In the genomic region with DNA sequence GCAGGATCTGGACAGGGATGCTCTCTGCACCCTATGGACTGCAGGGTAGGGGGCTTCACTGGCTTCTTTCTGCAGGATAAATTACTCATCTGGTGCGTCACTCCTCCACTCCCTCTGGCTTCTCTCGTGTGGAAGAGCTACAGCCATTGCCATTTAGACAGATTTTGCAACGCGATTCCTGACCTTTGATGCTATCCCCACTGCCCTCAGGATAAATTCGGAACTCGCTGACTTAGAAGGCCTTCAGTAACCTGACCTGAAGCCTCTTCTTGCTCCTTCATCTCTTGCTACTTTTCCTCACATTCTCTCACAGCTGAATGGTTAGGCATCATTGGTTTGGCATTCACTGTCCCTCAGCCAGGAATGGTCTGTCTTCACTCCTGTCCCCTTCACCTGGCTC, we compare ENCODE assay signal across 20 cellular contexts. TPM values are rescaled to one million over a fixed set of nuclear protein-coding genes. Genes with fewer than 3 reads are reported as not detected.
DNase-seq lines count a peak whose midpoint lies in the region; ATAC-seq and TF ChIP-seq lines count a peak whose summit lies in the region.
"Had no signal": no experiment of that assay in that cellular context is flagged by ENCODE, and none has a peak within 500 bp of the region (broad histone marks: within the 10 kb centered on the region; RNA-seq: fewer than 3 reads in every experiment).

No MANE protein-coding gene starts in this region.

- intact Hi-C loops in activated CD8-positive, alpha-beta T cell treated with anti-CD3 and anti-CD28 coated beads for 36 hours (cut with micrococcal nuclease), result no loop called here
- intact Hi-C loops in CD4-positive, alpha-beta T cell (cut with DNase I, micrococcal nuclease), result no loop called here

- peaks cover 69% of the 10 kb centered on the region for H3K36me3 Mint-ChIP-seq in activated CD8-positive, alpha-beta T cell treated with anti-CD3 and anti-CD28 coated beads for 36 hours (ENCODE audit: low read depth)
- peaks cover 70% of the 10 kb centered on the region for H3K36me3 Mint-ChIP-seq in activated CD8-positive, alpha-beta T cell treated with anti-CD3 and anti-CD28 coated beads, Interleukin-2, amount 10 ng/mL, durations not matched to agents 7 days and 5 days (ENCODE audit: low read depth)
- peaks cover 92% of the 10 kb centered on the region for H3K36me3 Mint-ChIP-seq in CD4-positive, alpha-beta T cell (ENCODE audit: low read depth)
- H3K36me3 Mint-ChIP-seq in activated T-helper 17 cell treated with anti-CD3 and anti-CD28 coated beads, Interleukin-2, amount 50 U/mL, for 72 hours (ENCODE audit: low read depth), result peaks cover 100% of the 10 kb centered on the region
- no peaks in the 10 kb centered on the region for H3K36me3 Mint-ChIP-seq in glutamatergic neuron (ENCODE audit: unreplicated experiment)
- H3K36me3 Mint-ChIP-seq in effector memory CD8-positive, alpha-beta T cell (ENCODE audit: insufficient read depth), result peaks cover 89% of the 10 kb centered on the region

- no peaks in the 10 kb centered on the region for H3K27me3 ChIP-seq in CD4-positive, alpha-beta T cell (ENCODE audit: control insufficient read depth, insufficient read depth, low read length)
- H3K27me3 ChIP-seq in H7 (ENCODE audit: control insufficient read depth, insufficient read depth, low read length), result no peaks in the 10 kb centered on the region
- H3K27me3 ChIP-seq: BE2C had no signal

- POLR2A ChIA-PET in activated CD8-positive, alpha-beta T cell treated with anti-CD3 and anti-CD28 coated beads for 36 hours (lab: Charles Lee), result interaction anchor here (0.7 to 1.3 kb wide), 2 partner anchors 19 to 201 kb away, joined by 3 read pairs; partner anchors contain the start of gene RNU4ATAC
- POLR2A ChIA-PET in activated CD8-positive, alpha-beta T cell treated with anti-CD3 and anti-CD28 coated beads, Interleukin-2, amount 10 ng/mL, durations not matched to agents 7 days and 5 days (lab: Charles Lee), result no interaction called here
- POLR2A ChIA-PET in CD4-positive, alpha-beta T cell (lab: Charles Lee), result interaction anchor here (1.2 to 1.3 kb wide), 2 partner anchors 9 to 201 kb away, joined by 4 to 5 read pairs; partner anchors contain the start of gene RNU4ATAC

- no peak for DNase-seq in activated CD8-positive, alpha-beta T cell treated with anti-CD3 and anti-CD28 coated beads for 36 hours
- no peak for DNase-seq in activated CD8-positive, alpha-beta T cell treated with anti-CD3 and anti-CD28 coated beads, Interleukin-2, amount 10 ng/mL, durations not matched to agents 7 days and 5 days
- DNase-seq in CD4-positive, alpha-beta T cell, result no peak
- DNase-seq in glutamatergic neuron, result no peak
- DNase-seq in effector memory CD8-positive, alpha-beta T cell, result no peak
- DNase-seq in H7, result no peak
- DNase-seq in GM13977 (ENCODE audit: low spot score), result no peak
- DNase-seq: 8988T; BE2C; DMS79; GM23248; KBM-7; NCI-H1417 treated with DMSO at 0.1 percent for 48 hours; NCI-H1930; NCI-H2171; NCI-H446; NK-92 treated with Interleukin-12 subunit alpha and Interleukin-12 subunit beta, amount 100 ng/mL, for 24 hours had no signal

- ATAC-seq in activated CD8-positive, alpha-beta T cell treated with anti-CD3 and anti-CD28 coated beads for 36 hours, result no peak
- no peak for ATAC-seq in activated CD8-positive, alpha-beta T cell treated with anti-CD3 and anti-CD28 coated beads, Interleukin-2, amount 10 ng/mL, durations not matched to agents 7 days and 5 days
- ATAC-seq in CD4-positive, alpha-beta T cell (ENCODE audit: poor library complexity), result no peak
- ATAC-seq in activated T-helper 17 cell treated with anti-CD3 and anti-CD28 coated beads, Interleukin-2, amount 50 U/mL, for 72 hours (replicated peaks), result no peak
- no peak for ATAC-seq in effector memory CD8-positive, alpha-beta T cell (replicated peaks)
- ATAC-seq: HCT116 had no signal

- CTCF ChIA-PET in activated CD8-positive, alpha-beta T cell treated with anti-CD3 and anti-CD28 coated beads for 36 hours (lab: Charles Lee), result interaction anchor here (1.5 kb wide), 1 partner anchor 155 kb away, joined by 3 read pairs; no protein-coding TSS in a partner anchor
- CTCF ChIA-PET in activated CD8-positive, alpha-beta T cell treated with anti-CD3 and anti-CD28 coated beads, Interleukin-2, amount 10 ng/mL, durations not matched to agents 7 days and 5 days (lab: Charles Lee), result interaction anchor here (1.1 kb wide), 1 partner anchor 134 kb away, joined by 3 read pairs; no protein-coding TSS in a partner anchor
- CTCF ChIA-PET in CD4-positive, alpha-beta T cell (lab: Charles Lee), result interaction anchor here (0.8 kb wide), 1 partner anchor 201 kb away, joined by 3 read pairs; the partner anchor contains the start of gene RNU4ATAC

- in situ Hi-C loops in GM13977 (cut with MboI; ENCODE audit: low pct_unique_long_range_greater_than_20kb, low sequenced_read_pairs, unreplicated experiment), result no loop called here

- H3K4me1 Mint-ChIP-seq in activated CD8-positive, alpha-beta T cell treated with anti-CD3 and anti-CD28 coated beads for 36 hours (ENCODE audit: low read depth), result peaks cover 44% of the 10 kb centered on the region
- peaks cover 29% of the 10 kb centered on the region for H3K4me1 Mint-ChIP-seq in activated CD8-positive, alpha-beta T cell treated with anti-CD3 and anti-CD28 coated beads, Interleukin-2, amount 10 ng/mL, durations not matched to agents 7 days and 5 days (ENCODE audit: low read depth)
- H3K4me1 Mint-ChIP-seq in CD4-positive, alpha-beta T cell (ENCODE audit: low read depth), result peaks cover 35% of the 10 kb centered on the region
- peaks cover 30% of the 10 kb centered on the region for H3K4me1 Mint-ChIP-seq in activated T-helper 17 cell treated with anti-CD3 and anti-CD28 coated beads, Interleukin-2, amount 50 U/mL, for 72 hours
- peaks cover 3% of the 10 kb centered on the region for H3K4me1 Mint-ChIP-seq in glutamatergic neuron (ENCODE audit: low read depth, unreplicated experiment)
- H3K4me1 Mint-ChIP-seq in effector memory CD8-positive, alpha-beta T cell (ENCODE audit: low read depth in 2 of 2), result peaks cover 20 to 22% of the 10 kb centered on the region in 2 donors

- peak overlapping the region; percentile 1 for H3K27ac Mint-ChIP-seq in activated CD8-positive, alpha-beta T cell treated with anti-CD3 and anti-CD28 coated beads for 36 hours
- H3K27ac Mint-ChIP-seq in activated CD8-positive, alpha-beta T cell treated with anti-CD3 and anti-CD28 coated beads, Interleukin-2, amount 10 ng/mL, durations not matched to agents 7 days and 5 days, result no peak overlapping the region
- H3K27ac Mint-ChIP-seq in CD4-positive, alpha-beta T cell, result peak overlapping the region; percentile 24
- peak overlapping the region; percentile 69 for H3K27ac Mint-ChIP-seq in activated T-helper 17 cell treated with anti-CD3 and anti-CD28 coated beads, Interleukin-2, amount 50 U/mL, for 72 hours
- H3K27ac Mint-ChIP-seq in glutamatergic neuron (ENCODE audit: unreplicated experiment), result no peak overlapping the region
- H3K27ac Mint-ChIP-seq in effector memory CD8-positive, alpha-beta T cell, result no peak overlapping the region

- H3K27me3 Mint-ChIP-seq in activated CD8-positive, alpha-beta T cell treated with anti-CD3 and anti-CD28 coated beads for 36 hours, result no peaks in the 10 kb centered on the region
- no peaks in the 10 kb centered on the region for H3K27me3 Mint-ChIP-seq in activated CD8-positive, alpha-beta T cell treated with anti-CD3 and anti-CD28 coated beads, Interleukin-2, amount 10 ng/mL, durations not matched to agents 7 days and 5 days (ENCODE audit: low read depth)
- no peaks in the 10 kb centered on the region for H3K27me3 Mint-ChIP-seq in CD4-positive, alpha-beta T cell
- no peaks in the 10 kb centered on the region for H3K27me3 Mint-ChIP-seq in activated T-helper 17 cell treated with anti-CD3 and anti-CD28 coated beads, Interleukin-2, amount 50 U/mL, for 72 hours
- peaks cover 2% of the 10 kb centered on the region for H3K27me3 Mint-ChIP-seq in glutamatergic neuron (ENCODE audit: unreplicated experiment)
- no peaks in the 10 kb centered on the region for H3K27me3 Mint-ChIP-seq in effector memory CD8-positive, alpha-beta T cell
- H3K27me3 Mint-ChIP-seq: CD4-positive, alpha-beta memory T cell had no signal

- no peak for TF ChIP-seq CTCF in activated CD8-positive, alpha-beta T cell treated with anti-CD3 and anti-CD28 coated beads for 36 hours (IDR thresholded peaks at IDR 0.05)
- no peak for TF ChIP-seq CTCF in CD4-positive, alpha-beta T cell (IDR thresholded peaks at IDR 0.05)
- no peak for TF ChIP-seq CTCF in glutamatergic neuron (IDR thresholded peaks at IDR 0.05; ENCODE audit: partially characterized antibody, unreplicated experiment)
- no peak for TF ChIP-seq CTCF in GM13977 (IDR thresholded peaks at IDR 0.05; ENCODE audit: extremely low read depth, insufficient read depth, missing control alignments)

- no peak overlapping the region for H3K27ac ChIP-seq in CD4-positive, alpha-beta T cell (ENCODE audit: low read depth, low read length)
- H3K27ac ChIP-seq: GM23248 had no signal

- no peaks in the 10 kb centered on the region for H3K9me3 Mint-ChIP-seq in activated CD8-positive, alpha-beta T cell treated with anti-CD3 and anti-CD28 coated beads for 36 hours
- H3K9me3 Mint-ChIP-seq in activated CD8-positive, alpha-beta T cell treated with anti-CD3 and anti-CD28 coated beads, Interleukin-2, amount 10 ng/mL, durations not matched to agents 7 days and 5 days (ENCODE audit: insufficient read depth), result no peaks in the 10 kb centered on the region
- H3K9me3 Mint-ChIP-seq in CD4-positive, alpha-beta T cell, result no peaks in the 10 kb centered on the region
- no peaks in the 10 kb centered on the region for H3K9me3 Mint-ChIP-seq in activated T-helper 17 cell treated with anti-CD3 and anti-CD28 coated beads, Interleukin-2, amount 50 U/mL, for 72 hours
- peaks cover 6% of the 10 kb centered on the region for H3K9me3 Mint-ChIP-seq in glutamatergic neuron (ENCODE audit: unreplicated experiment)
- no peaks in the 10 kb centered on the region for H3K9me3 Mint-ChIP-seq in effector memory CD8-positive, alpha-beta T cell

- H3K9me3 ChIP-seq in CD4-positive, alpha-beta T cell (ENCODE audit: control insufficient read depth, low read length), result no peaks in the 10 kb centered on the region
- H3K9me3 ChIP-seq: BE2C had no signal

- no peak overlapping the region for H3K4me3 Mint-ChIP-seq in activated CD8-positive, alpha-beta T cell treated with anti-CD3 and anti-CD28 coated beads for 36 hours
- H3K4me3 Mint-ChIP-seq in activated CD8-positive, alpha-beta T cell treated with anti-CD3 and anti-CD28 coated beads, Interleukin-2, amount 10 ng/mL, durations not matched to agents 7 days and 5 days, result no peak overlapping the region
- H3K4me3 Mint-ChIP-seq in CD4-positive, alpha-beta T cell, result no peak overlapping the region
- H3K4me3 Mint-ChIP-seq in activated T-helper 17 cell treated with anti-CD3 and anti-CD28 coated beads, Interleukin-2, amount 50 U/mL, for 72 hours, result peak overlapping the region; percentile 15
- peak overlapping the region; percentile 20 for H3K4me3 Mint-ChIP-seq in glutamatergic neuron (ENCODE audit: unreplicated experiment)
- H3K4me3 Mint-ChIP-seq in effector memory CD8-positive, alpha-beta T cell, result no peak overlapping the region
- H3K4me3 Mint-ChIP-seq: CD4-positive, alpha-beta memory T cell had no signal

- peaks cover 32% of the 10 kb centered on the region for H3K36me3 ChIP-seq in H7 (replicated peaks; ENCODE audit: control insufficient read depth, insufficient read depth, low read length)

- H3K4me3 ChIP-seq in H7 (ENCODE audit: insufficient read depth, low read depth, low read length), result no peak overlapping the region
- H3K4me3 ChIP-seq: GM23248 had no signal

RNA-seq across cellular contexts. Expression of gene NIFK, which starts 5.3 kb away (rescaled TPM):
- total RNA-seq in activated CD8-positive, alpha-beta T cell treated with anti-CD3 and anti-CD28 coated beads for 36 hours, result 100 to 1,000 TPM; 115 to 134 TPM
- 10 to 100 TPM; 79.8 to 80.1 TPM for total RNA-seq in activated CD8-positive, alpha-beta T cell treated with anti-CD3 and anti-CD28 coated beads, Interleukin-2, amount 10 ng/mL, durations not matched to agents 7 days and 5 days
- total RNA-seq in CD4-positive, alpha-beta T cell, result 10 to 100 TPM; 43.6 to 47.7 TPM
- 100 to 1,000 TPM; 103 to 146 TPM for total RNA-seq in activated T-helper 17 cell treated with anti-CD3 and anti-CD28 coated beads, Interleukin-2, amount 50 U/mL, for 72 hours
- total RNA-seq in glutamatergic neuron (ENCODE audit: unreplicated experiment), result 38.5 TPM
- total RNA-seq in H7 (2014; rRNA removed; shearing (Covaris generic)), result 84.7 and 84.8 TPM in 2 replicates

RNA-seq across cellular contexts. Expression of gene TSN, which starts 24.1 kb away (rescaled TPM):
- 10 to 100 TPM; 55.9 to 58.1 TPM for total RNA-seq in activated CD8-positive, alpha-beta T cell treated with anti-CD3 and anti-CD28 coated beads for 36 hours
- total RNA-seq in activated CD8-positive, alpha-beta T cell treated with anti-CD3 and anti-CD28 coated beads, Interleukin-2, amount 10 ng/mL, durations not matched to agents 7 days and 5 days, result 10 to 100 TPM; 55.4 to 57.9 TPM
- 10 to 100 TPM; 49.1 to 50.9 TPM for total RNA-seq in CD4-positive, alpha-beta T cell
- total RNA-seq in activated T-helper 17 cell treated with anti-CD3 and anti-CD28 coated beads, Interleukin-2, amount 50 U/mL, for 72 hours, result 10 to 100 TPM; 33.7 to 80.7 TPM
- 47.8 TPM for total RNA-seq in glutamatergic neuron (ENCODE audit: unreplicated experiment)
- 66.9 and 77.8 TPM in 2 replicates for total RNA-seq in H7 (2014; rRNA removed; shearing (Covaris generic))

Comparison
In these comparisons a context has a peak if more than half of its experiments do, and no peak if none do; other contexts are left out.
1. H3K27ac Mint-ChIP-seq: peak in activated CD8-positive, alpha-beta T cell treated with anti-CD3 and anti-CD28 coated beads for 36 hours (single experiment), CD4-positive, alpha-beta T cell (single experiment) and activated T-helper 17 cell treated with anti-CD3 and anti-CD28 coated beads, Interleukin-2, amount 50 U/mL, for 72 hours (single experiment); none in activated CD8-positive, alpha-beta T cell treated with anti-CD3 and anti-CD28 coated beads, Interleukin-2, amount 10 ng/mL, durations not matched to agents 7 days and 5 days (single experiment), glutamatergic neuron (single experiment) and effector memory CD8-positive, alpha-beta T cell (0 of 2).
2. H3K4me3 Mint-ChIP-seq: peak in activated T-helper 17 cell treated with anti-CD3 and anti-CD28 coated beads, Interleukin-2, amount 50 U/mL, for 72 hours (single experiment) and glutamatergic neuron (single experiment); none in activated CD8-positive, alpha-beta T cell treated with anti-CD3 and anti-CD28 coated beads for 36 hours (single experiment), activated CD8-positive, alpha-beta T cell treated with anti-CD3 and anti-CD28 coated beads, Interleukin-2, amount 10 ng/mL, durations not matched to agents 7 days and 5 days (single experiment), CD4-positive, alpha-beta T cell (single experiment) and effector memory CD8-positive, alpha-beta T cell (0 of 2).